ENCODE assay signal across 27 cellular contexts in genomic region chr4:88812976-88813375, GRCh38.
"Had no signal": no experiment of that assay in that cellular context is flagged by ENCODE, and none has a peak within 500 bp of the region (broad histone marks: within the 10 kb centered on the region; RNA-seq: fewer than 3 reads in every experiment).

No MANE protein-coding gene starts in this region.

- H3K36me3 ChIP-seq: ascending aorta, cardiac muscle cell, WERI-Rb-1 had no signal

- DNase-seq: activated CD4-positive, alpha-beta T cell treated with anti-CD3 and anti-CD28 coated beads for 1 hour; activated CD4-positive, alpha-beta T cell treated with anti-CD3 and anti-CD28 coated beads, Interleukin-2, amount 10 ng/mL, durations not matched to agents 7 days and 5 days; activated CD4-positive, alpha-beta T cell treated with anti-CD3 and anti-CD28 coated beads, Interleukin-2, amount 50 U/mL, for 48 hours; activated CD4-positive, CD25-positive, alpha-beta regulatory T cell; activated CD8-positive, alpha-beta T cell treated with anti-CD3 and anti-CD28 coated beads, Interleukin-2, amount 10 ng/mL, durations not matched to agents 7 days and 5 days; activated gamma-delta T cell; activated naive CD4-positive, alpha-beta T cell treated with Interleukin-2 at 50 U/mL for 16 hours; activated naive CD8-positive, alpha-beta T cell treated with anti-CD3 and anti-CD28 coated beads, Interleukin-2, amount 10 ng/mL, durations not matched to agents 7 days and 5 days; activated T-cell treated with anti-CD3 and anti-CD28 coated beads, Interleukin-2, amount 50 U/mL, for 24 hours; amygdala; Karpas-422; KBM-7; NCI-H1048; NCI-H1105 treated with DMSO at 0.1 percent for 48 hours; NCI-H1436; NCI-H1694; NCI-H345; NCI-H524 treated with DMSO at 0.1 percent for 48 hours; OCI-M1; Right ventricle myocardium superior; SW 1271; T-helper 1 cell; T-helper 2 cell; T1000; WERI-Rb-1 had no signal

- H3K4me3 ChIP-seq: ascending aorta, cardiac muscle cell had no signal

- H3K27ac ChIP-seq: ascending aorta, cardiac muscle cell, WERI-Rb-1 had no signal

- ATAC-seq: activated CD8-positive, alpha-beta T cell treated with anti-CD3 and anti-CD28 coated beads, Interleukin-2, amount 10 ng/mL, durations not matched to agents 7 days and 5 days had no signal

- H3K9me3 ChIP-seq: ascending aorta had no signal

- H3K27me3 ChIP-seq: ascending aorta, cardiac muscle cell had no signal
